23 cellular contexts compared by ENCODE assay signal in the genomic region with DNA sequence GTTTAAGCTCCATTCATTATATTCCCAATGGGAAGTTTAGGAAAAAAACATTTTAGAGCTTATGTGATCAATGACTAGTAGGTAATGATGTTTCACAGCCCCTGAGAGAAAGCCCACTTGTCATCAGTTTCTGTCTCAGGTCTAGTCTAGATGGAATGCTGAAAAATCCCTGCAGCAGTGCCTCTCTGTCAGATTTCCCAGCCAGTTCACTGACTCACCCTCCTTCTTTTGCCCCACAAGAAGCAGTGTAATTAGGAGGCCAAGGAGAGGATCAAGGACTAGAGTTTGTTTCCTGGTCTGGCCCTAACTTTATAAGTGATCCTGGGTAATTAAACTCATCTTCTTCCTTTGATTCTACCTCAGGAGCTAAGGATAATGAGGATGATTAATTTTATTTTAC.
DNase-seq lines count a peak whose midpoint lies in the region; ATAC-seq and TF ChIP-seq lines count a peak whose summit lies in the region.
"Had no signal": no experiment of that assay in that cellular context is flagged by ENCODE, and none has a peak within 500 bp of the region (broad histone marks: within the 10 kb centered on the region; RNA-seq: fewer than 3 reads in every experiment).

No MANE protein-coding gene starts in this region.

- H3K4me1 ChIP-seq in cardiac muscle cell (ENCODE audit: low read depth) = no peaks in the 10 kb centered on the region
- H3K4me1 ChIP-seq: heart left ventricle, left lung, sigmoid colon, SJCRH30, vagina had no signal

- in situ Hi-C loops in brain microvascular endothelial cell (cut with HindIII; ENCODE audit: low pct_ligation_motif_present, low sequenced_read_pairs) = no loop called here

- H3K9me3 Mint-ChIP-seq in type B pancreatic cell = no peaks in the 10 kb centered on the region
- H3K9me3 Mint-ChIP-seq: activated CD4-positive, alpha-beta memory T cell treated with anti-CD3 and anti-CD28 coated beads, Interleukin-2, amount 10 ng/mL, durations not matched to agents 7 days and 5 days; activated T-helper 2 cell treated with anti-CD3 and anti-CD28 coated beads, Interferon-gamma antibody, Interleukin-2, Interleukin-4, amounts not matched to agents 10 μg/mL and 5 μg/mL and 100 μg/mL, durations not matched to agents 14 hours and 24 hours and 36 hours; brain; endodermal cell; naive thymus-derived CD8-positive, alpha-beta T cell; stimulated activated naive B cell treated with anti-CD40 and anti-IgM and Interleukin-4, amounts not matched to agents 10 μg/mL and 1 μg/mL and 100 μg/mL, for 72 hours had no signal

- peaks cover 18% of the 10 kb centered on the region for H3K36me3 Mint-ChIP-seq in type B pancreatic cell
- H3K36me3 Mint-ChIP-seq: brain; naive thymus-derived CD8-positive, alpha-beta T cell; stimulated activated naive B cell treated with anti-CD40 and anti-IgM and Interleukin-4, amounts not matched to agents 10 μg/mL and 1 μg/mL and 100 μg/mL, for 72 hours had no signal

- H3K36me3 ChIP-seq in cardiac muscle cell = peaks cover 3% of the 10 kb centered on the region
- H3K36me3 ChIP-seq in brain microvascular endothelial cell (replicated peaks) = no peaks in the 10 kb centered on the region
- H3K36me3 ChIP-seq in kidney epithelial cell (ENCODE audit: control insufficient read depth, insufficient read depth, low read length) = no peaks in the 10 kb centered on the region
- H3K36me3 ChIP-seq: heart left ventricle, left lung, vagina had no signal

- ATAC-seq in GM21528 (IDR thresholded peaks at IDR 0.05; ENCODE audit: low FRiP score, unreplicated experiment) = no peak
- ATAC-seq: heart left ventricle; left lung; naive thymus-derived CD8-positive, alpha-beta T cell; stimulated activated naive B cell treated with anti-CD40 and anti-IgM and Interleukin-4, amounts not matched to agents 10 μg/mL and 1 μg/mL and 100 μg/mL, for 72 hours had no signal

- H3K4me3 ChIP-seq in cardiac muscle cell (no peak overlapping the region), brain microvascular endothelial cell (ENCODE audit: low read depth, low read length) (no peak overlapping the region), kidney epithelial cell (ENCODE audit: low read depth, low read length) (no peak overlapping the region)
- H3K4me3 ChIP-seq: heart left ventricle, left lung, sigmoid colon, SJCRH30, vagina had no signal

- no peaks in the 10 kb centered on the region for H3K9me3 ChIP-seq in cardiac muscle cell (ENCODE audit: low read depth)
- H3K9me3 ChIP-seq: heart left ventricle, left lung, sigmoid colon, SJCRH30, vagina had no signal

- no peak overlapping the region for H3K4me3 Mint-ChIP-seq in type B pancreatic cell
- H3K4me3 Mint-ChIP-seq: activated CD4-positive, alpha-beta memory T cell treated with anti-CD3 and anti-CD28 coated beads, Interleukin-2, amount 10 ng/mL, durations not matched to agents 7 days and 5 days; brain; endodermal cell; naive thymus-derived CD8-positive, alpha-beta T cell; stimulated activated naive B cell treated with anti-CD40 and anti-IgM and Interleukin-4, amounts not matched to agents 10 μg/mL and 1 μg/mL and 100 μg/mL, for 72 hours had no signal

- no peaks in the 10 kb centered on the region for H3K27me3 Mint-ChIP-seq in type B pancreatic cell
- H3K27me3 Mint-ChIP-seq: brain had no signal

- H3K27me3 ChIP-seq in cardiac muscle cell = no peaks in the 10 kb centered on the region
- H3K27me3 ChIP-seq in brain microvascular endothelial cell (replicated peaks) = no peaks in the 10 kb centered on the region
- H3K27me3 ChIP-seq in kidney epithelial cell (ENCODE audit: control insufficient read depth, insufficient read depth, low read length) = no peaks in the 10 kb centered on the region
- H3K27me3 ChIP-seq: heart left ventricle, left lung, sigmoid colon, SJCRH30, vagina had no signal

- no peak overlapping the region for H3K27ac ChIP-seq in cardiac muscle cell
- no peak overlapping the region for H3K27ac ChIP-seq in brain microvascular endothelial cell
- H3K27ac ChIP-seq: heart left ventricle, left lung, sigmoid colon, SJCRH30, vagina had no signal

- H3K4me1 Mint-ChIP-seq in type B pancreatic cell (ENCODE audit: unreplicated experiment) = peaks cover 13% of the 10 kb centered on the region
- H3K4me1 Mint-ChIP-seq: activated CD4-positive, alpha-beta memory T cell treated with anti-CD3 and anti-CD28 coated beads, Interleukin-2, amount 10 ng/mL, durations not matched to agents 7 days and 5 days; naive thymus-derived CD8-positive, alpha-beta T cell; stimulated activated naive B cell treated with anti-CD40 and anti-IgM and Interleukin-4, amounts not matched to agents 10 μg/mL and 1 μg/mL and 100 μg/mL, for 72 hours had no signal

- no peak for TF ChIP-seq CTCF in cardiac muscle cell (IDR thresholded peaks at IDR 0.05; ENCODE audit: low read depth, low read length)
- TF ChIP-seq CTCF in brain microvascular endothelial cell (IDR thresholded peaks at IDR 0.05; ENCODE audit: low read depth, low read length, missing control alignments) = no peak
- no peak for TF ChIP-seq CTCF in kidney epithelial cell (IDR thresholded peaks at IDR 0.05; ENCODE audit: insufficient read depth, low read length, poor library complexity, severe bottlenecking)
- TF ChIP-seq CTCF in type B pancreatic cell (conservative IDR thresholded peaks at IDR 0.05) = no peak

- intact Hi-C loops in cardiac septum (cut with DNase I) = no loop called here

- H3K27ac Mint-ChIP-seq in type B pancreatic cell = peak overlapping the region; percentile 3
- H3K27ac Mint-ChIP-seq: activated CD4-positive, alpha-beta memory T cell treated with anti-CD3 and anti-CD28 coated beads, Interleukin-2, amount 10 ng/mL, durations not matched to agents 7 days and 5 days; activated T-helper 2 cell treated with anti-CD3 and anti-CD28 coated beads, Interferon-gamma antibody, Interleukin-2, Interleukin-4, amounts not matched to agents 10 μg/mL and 5 μg/mL and 100 μg/mL, durations not matched to agents 14 hours and 24 hours and 36 hours; brain; endodermal cell; naive thymus-derived CD8-positive, alpha-beta T cell; stimulated activated naive B cell treated with anti-CD40 and anti-IgM and Interleukin-4, amounts not matched to agents 10 μg/mL and 1 μg/mL and 100 μg/mL, for 72 hours had no signal

- DNase-seq in cardiac muscle cell (ENCODE audit: low read depth in 1 of 2, low spot score in 1 of 2) (peak; percentile 2 to 41), cardiac septum (ENCODE audit: low spot score) (no peak), brain microvascular endothelial cell (peak; percentile 11), kidney epithelial cell (ENCODE audit: low read depth) (peak; percentile 45), type B pancreatic cell (ENCODE audit: extremely low spot score, unreplicated experiment) (no peak)
- no peak for DNase-seq in activated naive CD4-positive, alpha-beta T cell (lab: John Stamatoyannopoulos, UW)
- no peak for DNase-seq in stimulated activated CD4-positive, alpha-beta T cell treated with anti-CD3 and anti-CD28 coated beads, Interleukin-12 subunit alpha, Interleukin-12 subunit beta, amount 100 ng/mL, for 4 hours
- DNase-seq: activated CD4-positive, alpha-beta memory T cell treated with anti-CD3 and anti-CD28 coated beads, Interleukin-2, amount 10 ng/mL, durations not matched to agents 7 days and 5 days; COR-L47; endodermal cell; GOT3; heart left ventricle; left lung; naive thymus-derived CD8-positive, alpha-beta T cell; NCI-H1092; NCI-H345; sigmoid colon; SJCRH30; stimulated activated naive B cell treated with anti-CD40 and anti-IgM and Interleukin-4, amounts not matched to agents 10 μg/mL and 1 μg/mL and 100 μg/mL, for 72 hours had no signal

Comparison
In these comparisons a context has a peak if more than half of its experiments do, and no peak if none do; other contexts are left out.
1. DNase-seq: peak in cardiac muscle cell (2 of 2), brain microvascular endothelial cell (single experiment) and kidney epithelial cell (single experiment); none in cardiac septum (single experiment), type B pancreatic cell (single experiment), activated naive CD4-positive, alpha-beta T cell (0 of 4) and stimulated activated CD4-positive, alpha-beta T cell treated with anti-CD3 and anti-CD28 coated beads, Interleukin-12 subunit alpha, Interleukin-12 subunit beta, amount 100 ng/mL, for 4 hours (single experiment).